In genomic region chr1:37691497-37692077, GRCh38 we compare ENCODE assay signal across 8 cellular contexts. TPM values are rescaled to one million over a fixed set of nuclear protein-coding genes. Genes with fewer than 3 reads are reported as not detected.
DNase-seq lines count a peak whose midpoint lies in the region; ATAC-seq and TF ChIP-seq lines count a peak whose summit lies in the region.

No MANE protein-coding gene starts in this region.

- H2BK20ac ChIP-seq in H9 (ENCODE audit: low read depth, low read length, poor library complexity, severe bottlenecking), result no peak overlapping the region

- H2BK12ac ChIP-seq in H9 (ENCODE audit: insufficient read length, low read depth, low read length), result no peak overlapping the region

- TF ChIP-seq CTCF in H9 (conservative IDR thresholded peaks at IDR 0.05), result no peak
- TF ChIP-seq CTCF in psoas muscle (IDR thresholded peaks at IDR 0.05), result no peak

- H3K27me3 ChIP-seq in H9 (ENCODE audit: insufficient read depth, low read length) (no peaks in the 10 kb centered on the region), psoas muscle (ENCODE audit: insufficient read depth in 3 of 3, low read length in 2 of 3) (no peaks in the 10 kb centered on the region)

- H2BK15ac ChIP-seq in H9 (ENCODE audit: low read depth, low read length), result no peak overlapping the region

- H3K4me3 Mint-ChIP-seq in H9, result peak overlapping the region; percentile 96 to 97
- peak overlapping the region; percentile 95 for H3K4me3 Mint-ChIP-seq in activated naive CD8-positive, alpha-beta T cell

- H3K9ac ChIP-seq in H9 (ENCODE audit: extremely low read depth, insufficient read length, low read length), result no peak overlapping the region

- no peak overlapping the region for H2AFZ ChIP-seq in H9 (ENCODE audit: low read length)

- H3K4me3 ChIP-seq in psoas muscle, result peak overlapping the region; percentile 85

- peak; percentile 41 for DNase-seq in DMS53 treated with DMSO at 0.1 percent for 48 hours (lab: John Stamatoyannopoulos, UW; ENCODE audit: unreplicated experiment)
- peak; percentile 41 for DNase-seq in H9
- peak; percentile 45 for DNase-seq in NCI-H69 (lab: John Stamatoyannopoulos, UW)
- peak; percentile 48 for DNase-seq in left cardiac atrium
- peak; percentile 44 to 74 for DNase-seq in psoas muscle
- no peak for DNase-seq in effector CD4-positive, alpha-beta T cell
- DNase-seq in iPS-NIHi11 (ENCODE audit: low spot score), result no peak

- ATAC-seq in left cardiac atrium (peak; percentile 4 to 12), psoas muscle (peak; percentile 2 to 41 (median 18))

- H3K79me1 ChIP-seq in H9 (ENCODE audit: insufficient read depth, low read depth, low read length, poor library complexity, severe bottlenecking), result peaks cover 9% of the 10 kb centered on the region

- no peak overlapping the region for H3K27ac ChIP-seq in H9 (ENCODE audit: insufficient read length, low read depth, low read length)
- peak overlapping the region; percentile 84 for H3K27ac ChIP-seq in psoas muscle

- peaks cover 6% of the 10 kb centered on the region; the same call in 1 of the 2 replicates for H3K79me2 ChIP-seq in H9 (ENCODE audit: insufficient read depth, low read length)

- intact Hi-C loops in left cardiac atrium (cut with DNase I), result loop anchor here in 1 of 2 donors (5.0 kb wide), 1 partner anchor 116 kb away; the partner anchor contains the start of genes C1orf122 and YRDC
- intact Hi-C loops in psoas muscle (cut with DNase I), result loop anchor here (5.0 to 10.0 kb wide), 3 partner anchors 113 to 163 kb away; partner anchors contain the start of genes C1orf122 (in 2 of the 2), YRDC (in 2 of the 2) and MTF1 (in 1 of the 2)

- H3K18ac ChIP-seq in H9 (ENCODE audit: insufficient read length, low read depth, low read length), result no peak overlapping the region

- H2BK5ac ChIP-seq in H9 (ENCODE audit: insufficient read length, low read length), result no peak overlapping the region

- peak overlapping the region in 2 of 3 experiments; percentile 70 to 93; a peak in 4 of 7 replicates for H3K27ac Mint-ChIP-seq in H9
- peak overlapping the region; percentile 93 for H3K27ac Mint-ChIP-seq in activated naive CD8-positive, alpha-beta T cell

- H2AK5ac ChIP-seq in H9 (ENCODE audit: insufficient read length, low read length), result no peak overlapping the region

- H4K20me1 ChIP-seq in H9 (ENCODE audit: control insufficient read depth, insufficient read depth, insufficient read length), result peaks cover 2% of the 10 kb centered on the region

- H3K4me2 ChIP-seq in H9 (ENCODE audit: insufficient read depth, insufficient read length, low read length), result peak overlapping the region; percentile 74

- H3K4me1 ChIP-seq in H9 (ENCODE audit: insufficient read depth, low read length) (no peaks in the 10 kb centered on the region), psoas muscle (peaks cover 22% of the 10 kb centered on the region)

- no peaks in the 10 kb centered on the region; a peak in 1 of 5 replicates for H3K9me3 Mint-ChIP-seq in H9
- H3K9me3 Mint-ChIP-seq in activated naive CD8-positive, alpha-beta T cell (ENCODE audit: low read depth), result no peaks in the 10 kb centered on the region

- H3K27me3 Mint-ChIP-seq in H9 (ENCODE audit: low read depth), result no peaks in the 10 kb centered on the region
- no peaks in the 10 kb centered on the region for H3K27me3 Mint-ChIP-seq in activated naive CD8-positive, alpha-beta T cell

- H3K4ac ChIP-seq in H9 (ENCODE audit: low read depth, low read length), result no peak overlapping the region

- H4K8ac ChIP-seq in H9 (replicated peaks; ENCODE audit: insufficient read length, low read depth, low read length), result no peak overlapping the region

- no CpG with 5 or more reads among the region's 45 CpGs for WGBS in H9 (ENCODE audit: extremely low coverage, insufficient read length, low lambda C conversion rate)
- 2 to 3% (median 3%) methylated on average over 39 to 45 of the region's 45 CpGs for WGBS in psoas muscle, 3 donors

- H3K14ac ChIP-seq in H9 (ENCODE audit: insufficient read depth, low read length), result no peak overlapping the region

- peaks cover 14 to 17% of the 10 kb centered on the region in 2 experiments for H3K4me1 Mint-ChIP-seq in H9
- H3K4me1 Mint-ChIP-seq in activated naive CD8-positive, alpha-beta T cell (ENCODE audit: low read depth), result peaks cover 35% of the 10 kb centered on the region

- H3K36me3 ChIP-seq in psoas muscle (ENCODE audit: insufficient read depth in 1 of 2, low read depth in 1 of 2), result peaks cover 1 to 19% of the 10 kb centered on the region in 2 donors

- no peak overlapping the region for H4K91ac ChIP-seq in H9 (ENCODE audit: insufficient read length, low read depth, low read length)

- H3K23ac ChIP-seq in H9 (ENCODE audit: insufficient read length, low read depth, low read length), result no peak overlapping the region

- no peak overlapping the region for H3K56ac ChIP-seq in H9 (ENCODE audit: insufficient read length, low read depth, low read length)

- H3K36me3 Mint-ChIP-seq in H9 (ENCODE audit: insufficient read depth in 1 of 3, low read depth in 3 of 3), result peaks cover 29 to 37% (median 37%) of the 10 kb centered on the region in 3 experiments
- H3K36me3 Mint-ChIP-seq in activated naive CD8-positive, alpha-beta T cell, result peaks cover 6% of the 10 kb centered on the region

- H3K23me2 ChIP-seq in H9 (ENCODE audit: insufficient read length, low read depth, low read length, poor library complexity, severe bottlenecking), result peaks cover 12% of the 10 kb centered on the region

- H4K5ac ChIP-seq in H9 (ENCODE audit: insufficient read length, low read depth, low read length), result no peak overlapping the region

- no peak overlapping the region for H3T11ph ChIP-seq in H9 (ENCODE audit: low read length)

- H3K9me3 ChIP-seq in H9 (ENCODE audit: control insufficient read depth, low read depth, low read length) (no peaks in the 10 kb centered on the region), psoas muscle (no peaks in the 10 kb centered on the region)

- H2BK120ac ChIP-seq in H9 (ENCODE audit: low read depth, low read length, poor library complexity, severe bottlenecking), result no peak overlapping the region

RNA-seq across cellular contexts. Expression of gene CDCA8, which starts 0.7 kb away (rescaled TPM):
- total RNA-seq in H9 (2021), result 47.7 and 48.5 TPM in 2 replicates
- total RNA-seq in left cardiac atrium, result under 1 TPM; 0.24 to 0.88 TPM
- total RNA-seq in psoas muscle, result under 1 TPM; 0.10 to 0.67 (median 0.14) TPM
- under 1 TPM; 0.23 to 0.78 (median 0.66) TPM for polyA plus RNA-seq in psoas muscle

RNA-seq across cellular contexts. Expression of gene RSPO1, which starts 56.9 kb away (rescaled TPM):
- total RNA-seq in H9 (2021), result 0.33 and 0.35 TPM in 2 replicates
- 1 to 10 TPM in 1 of 2 donors, under 1 TPM in 1; 0.68 to 1.4 TPM for total RNA-seq in left cardiac atrium
- not detected for total RNA-seq in psoas muscle
- polyA plus RNA-seq in psoas muscle, result under 1 TPM in 1 of 3 donors, not detected in 2; 0.01 TPM

Comparison
In these comparisons a context has a peak if more than half of its experiments do, and no peak if none do; other contexts are left out.
1. DNase-seq: peak in DMS53 treated with DMSO at 0.1 percent for 48 hours (single experiment), H9 (single experiment), NCI-H69 (single experiment), left cardiac atrium (single experiment) and psoas muscle (2 of 2); none in effector CD4-positive, alpha-beta T cell (single experiment) and iPS-NIHi11 (single experiment).
2. RNA of gene CDCA8, which starts 0.7 kb away (total RNA-seq): 47.7 to 48.5 TPM in H9; 0.24 to 0.88 TPM in left cardiac atrium and 0.10 to 0.67 TPM in psoas muscle; every median in the first group is over 10 times any median in the second.